In genomic region chr4:56468097-56468422, GRCh38 we compare ENCODE assay signal across 8 cellular contexts. TPM values are rescaled to one million over a fixed set of nuclear protein-coding genes. Genes with fewer than 3 reads are reported as not detected.
DNase-seq lines count a peak whose midpoint lies in the region; ATAC-seq and TF ChIP-seq lines count a peak whose summit lies in the region.

No MANE protein-coding gene starts in this region.

- no peaks in the 10 kb centered on the region for H3K36me3 ChIP-seq in prostate gland

- intact Hi-C loops in left ventricle myocardium superior (cut with micrococcal nuclease) (no loop called here), prostate gland (cut with DNase I) (loop anchor here (5.0 kb wide), 1 partner anchor 36 kb away; no protein-coding TSS in a partner anchor)

- no peak for TF ChIP-seq POLR2A in prostate gland (IDR thresholded peaks at IDR 0.05)

- H3K4me1 Mint-ChIP-seq in activated naive CD8-positive, alpha-beta T cell (ENCODE audit: low read depth) = peaks cover 57% of the 10 kb centered on the region

- ATAC-seq in HG02642 (IDR thresholded peaks at IDR 0.05; ENCODE audit: poor library complexity, unreplicated experiment) (peak; percentile 61), left ventricle myocardium superior (peak; percentile 62)

- peaks cover 3% of the 10 kb centered on the region for H3K4me1 ChIP-seq in prostate gland (replicated peaks)

- DNase-seq in AG04449 (ENCODE audit: low read depth, low spot score) (no peak), GM12865 (ENCODE audit: low read depth) (peak; percentile 64), NCI-H2029 (lab: John Stamatoyannopoulos, UW) (peak; percentile 30), left ventricle myocardium superior (no peak), prostate gland (ENCODE audit: low spot score) (peak; percentile 45), GF-D8 (lab: John Stamatoyannopoulos, UW) (no peak)

- H3K27ac Mint-ChIP-seq in activated naive CD8-positive, alpha-beta T cell = peak overlapping the region; percentile 96

- CTCF ChIA-PET in AG04449 (lab: Yijun Ruan, JAX) = interaction anchor here (0.7 to 1.3 kb wide), 5 partner anchors 10 to 76 kb away, joined by 3 to 5 read pairs (median 3); partner anchors contain the start of gene PAICS

- POLR2A ChIA-PET in AG04449 (lab: Yijun Ruan, JAX) = interaction anchor here (0.6 to 1.2 kb wide), 3 partner anchors 13 to 32 kb away, joined by 3 to 4 read pairs (median 4); partner anchors contain the start of genes PAICS and PPAT

- no peaks in the 10 kb centered on the region for H3K9me3 ChIP-seq in prostate gland

- H3K9me3 Mint-ChIP-seq in activated naive CD8-positive, alpha-beta T cell (ENCODE audit: low read depth) = no peaks in the 10 kb centered on the region

- TF ChIP-seq CTCF in AG04449 (IDR thresholded peaks at IDR 0.05; ENCODE audit: insufficient read depth, low read length, missing control alignments) (no peak), GM12865 (IDR thresholded peaks at IDR 0.05; ENCODE audit: insufficient read depth, low read depth, low read length, missing control alignments) (no peak), prostate gland (IDR thresholded peaks at IDR 0.05) (no peak)

- peak overlapping the region; percentile 91 to 96 for H3K27ac ChIP-seq in prostate gland

- H3K36me3 Mint-ChIP-seq in activated naive CD8-positive, alpha-beta T cell = peaks cover 12% of the 10 kb centered on the region

- H3K27me3 ChIP-seq in prostate gland (replicated peaks; ENCODE audit: insufficient read depth) = no peaks in the 10 kb centered on the region

- under 1% methylated on average over 10 of the region's 10 CpGs for WGBS in prostate gland

- H3K4me3 Mint-ChIP-seq in activated naive CD8-positive, alpha-beta T cell = peak overlapping the region; percentile 98

- H3K27me3 Mint-ChIP-seq in activated naive CD8-positive, alpha-beta T cell = no peaks in the 10 kb centered on the region

- H3K4me3 ChIP-seq in AG04449 (ENCODE audit: low read depth, low read length) (peak overlapping the region; percentile 89), GM12865 (ENCODE audit: low read depth, low read length) (peak overlapping the region; percentile 73), prostate gland (peak overlapping the region; percentile 92 to 95)

RNA-seq across cellular contexts. Expression of gene SRP72, which starts 0.6 kb away (rescaled TPM):
- total RNA-seq in left ventricle myocardium superior = 40.2 TPM
- total RNA-seq in prostate gland = 10 to 100 TPM; 41.4 to 46.9 TPM

RNA-seq across cellular contexts. Expression of gene PAICS, which starts 32.0 kb away (rescaled TPM):
- total RNA-seq in left ventricle myocardium superior (20.0 TPM), prostate gland (10 to 100 TPM; 33.2 to 43.3 TPM)

RNA-seq across cellular contexts. Expression of gene PPAT, which starts 32.6 kb away (rescaled TPM):
- 5.1 TPM for total RNA-seq in left ventricle myocardium superior
- 10 to 100 TPM in 1 of 2 donors, 1 to 10 TPM in 1; 7.0 to 12.2 TPM for total RNA-seq in prostate gland

RNA-seq across cellular contexts. Expression of gene ARL9, which starts 37.5 kb away (rescaled TPM):
- not detected for total RNA-seq in left ventricle myocardium superior
- under 1 TPM; 0.18 to 0.68 TPM for total RNA-seq in prostate gland

Comparison
In these comparisons a context has a peak if more than half of its experiments do, and no peak if none do; other contexts are left out.
1. DNase-seq: peak in GM12865 (single experiment), NCI-H2029 (single experiment) and prostate gland (single experiment); none in AG04449 (single experiment), left ventricle myocardium superior (single experiment) and GF-D8 (single experiment).
2. Peak in every context shown above with its lines, with median percentiles within 50 percentile points of each other: H3K4me3 ChIP-seq.